20 cellular contexts compared by ENCODE assay signal in genomic region chr3:71039332-71039731, GRCh38.
DNase-seq lines count a peak whose midpoint lies in the region; ATAC-seq and TF ChIP-seq lines count a peak whose summit lies in the region.
"Had no signal": no experiment of that assay in that cellular context is flagged by ENCODE, and none has a peak within 500 bp of the region (broad histone marks: within the 10 kb centered on the region; RNA-seq: fewer than 3 reads in every experiment).

No MANE protein-coding gene starts in this region.

- H3K9ac ChIP-seq in neural cell (ENCODE audit: low read length) (no peak overlapping the region), PC-3 (ENCODE audit: low read length) (no peak overlapping the region)

- H3K79me2 ChIP-seq in neural cell (replicated peaks; ENCODE audit: insufficient read depth, low read length) (no peaks in the 10 kb centered on the region), PC-3 (ENCODE audit: low read length) (peaks cover 6% of the 10 kb centered on the region; the same call in 1 of the 2 replicates)

- H3K4me1 ChIP-seq in PC-3 (ENCODE audit: insufficient read depth, low read length), result peaks cover 20% of the 10 kb centered on the region
- H3K4me1 ChIP-seq: uterus had no signal

- H3K27ac ChIP-seq in neural cell (ENCODE audit: low read length) (no peak overlapping the region), PC-3 (ENCODE audit: low read length) (no peak overlapping the region)
- H3K27ac ChIP-seq: coronary artery, epithelial cell of prostate, lower lobe of right lung, RWPE1, uterus had no signal

- H3K9me2 ChIP-seq in neural cell (ENCODE audit: insufficient read depth, low read length), result no peaks in the 10 kb centered on the region
- H3K9me2 ChIP-seq in PC-3 (replicated peaks; ENCODE audit: low read length), result no peaks in the 10 kb centered on the region

- POLR2A ChIA-PET in PC-3 (lab: Charles Lee; ENCODE audit: unreplicated experiment), result interaction anchor here (0.6 kb wide), 1 partner anchor 530 kb away, joined by 3 read pairs; no protein-coding TSS in a partner anchor

- H2AFZ ChIP-seq in neural cell (ENCODE audit: low read depth, low read length) (no peak overlapping the region), PC-3 (ENCODE audit: low read length) (no peak overlapping the region)

- H3K9me3 Mint-ChIP-seq in activated CD8-positive, alpha-beta memory T cell treated with anti-CD3 and anti-CD28 coated beads, Interleukin-2, amount 10 ng/mL, durations not matched to agents 7 days and 5 days (ENCODE audit: low read depth), result no peaks in the 10 kb centered on the region
- no peaks in the 10 kb centered on the region for H3K9me3 Mint-ChIP-seq in activated naive CD8-positive, alpha-beta T cell treated with anti-CD3 and anti-CD28 coated beads, Interleukin-2, amount 50 U/mL, for 24 hours
- H3K9me3 Mint-ChIP-seq: nephron had no signal

- H4K20me1 ChIP-seq in neural cell (ENCODE audit: insufficient read depth), result no peaks in the 10 kb centered on the region
- no peaks in the 10 kb centered on the region for H4K20me1 ChIP-seq in PC-3 (ENCODE audit: low read length)

- TF ChIP-seq EP300 in neural cell (conservative IDR thresholded peaks at IDR 0.05; ENCODE audit: poor library complexity, severe bottlenecking), result no peak

- no peak for TF ChIP-seq CTCF in neural cell (IDR thresholded peaks at IDR 0.05; ENCODE audit: poor library complexity, severe bottlenecking)
- TF ChIP-seq CTCF in PC-3 (conservative IDR thresholded peaks at IDR 0.05; ENCODE audit: low read depth, low read length), result no peak

- peak; percentile 82 for ATAC-seq in activated CD8-positive, alpha-beta memory T cell treated with anti-CD3 and anti-CD28 coated beads, Interleukin-2, amount 10 ng/mL, durations not matched to agents 7 days and 5 days
- ATAC-seq in activated naive CD8-positive, alpha-beta T cell treated with anti-CD3 and anti-CD28 coated beads, Interleukin-2, amount 50 U/mL, for 24 hours, result no peak
- ATAC-seq in GM19324 (IDR thresholded peaks at IDR 0.05; ENCODE audit: low FRiP score, unreplicated experiment), result no peak
- ATAC-seq in PC-3, result no peak
- ATAC-seq: lower lobe of right lung had no signal

- intact Hi-C loops in PC-3 (cut with micrococcal nuclease), result loop anchor here (5.0 kb wide), 1 partner anchor 493 kb away; no protein-coding TSS in a partner anchor

- peaks cover 27% of the 10 kb centered on the region for H3K4me1 Mint-ChIP-seq in activated CD8-positive, alpha-beta memory T cell treated with anti-CD3 and anti-CD28 coated beads, Interleukin-2, amount 10 ng/mL, durations not matched to agents 7 days and 5 days
- peaks cover 91% of the 10 kb centered on the region for H3K4me1 Mint-ChIP-seq in activated naive CD8-positive, alpha-beta T cell treated with anti-CD3 and anti-CD28 coated beads, Interleukin-2, amount 50 U/mL, for 24 hours

- no peak overlapping the region for H3K4me3 ChIP-seq in neural cell (ENCODE audit: low read length)
- no peak overlapping the region for H3K4me3 ChIP-seq in PC-3 (ENCODE audit: low read length)
- H3K4me3 ChIP-seq: coronary artery, lower lobe of right lung, uterus had no signal

- H3K9me3 ChIP-seq in neural cell (ENCODE audit: low read length), result no peaks in the 10 kb centered on the region
- H3K9me3 ChIP-seq in PC-3 (ENCODE audit: low read length), result no peaks in the 10 kb centered on the region
- H3K9me3 ChIP-seq: lower lobe of right lung, uterus had no signal

- BruUV-seq in PC-3 (replicated peaks; lab: Mats Ljungman, UMichigan), result no TSS peak

- H3K4me2 ChIP-seq in neural cell (ENCODE audit: low read length) (no peak overlapping the region), PC-3 (ENCODE audit: low read length) (no peak overlapping the region)

- CTCF ChIA-PET in activated CD8-positive, alpha-beta memory T cell treated with anti-CD3 and anti-CD28 coated beads, Interleukin-2, amount 10 ng/mL, durations not matched to agents 7 days and 5 days (lab: Charles Lee), result no interaction called here
- CTCF ChIA-PET in PC-3 (lab: Charles Lee), result no interaction called here

- no peak for TF ChIP-seq RAD21 in neural cell (conservative IDR thresholded peaks at IDR 0.05)

- peak; percentile 51 for DNase-seq in activated CD8-positive, alpha-beta memory T cell treated with anti-CD3 and anti-CD28 coated beads, Interleukin-2, amount 10 ng/mL, durations not matched to agents 7 days and 5 days
- DNase-seq in activated CD8-positive, alpha-beta memory T cell treated with anti-CD3 and anti-CD28 coated beads, Interleukin-2, amount 50 U/mL, for 48 hours, result no peak
- DNase-seq in RPMI8226 (peak; percentile 11), PC-3 (no peak)
- no peak for DNase-seq in activated naive CD8-positive, alpha-beta T cell treated with anti-CD3 and anti-CD28 coated beads, Interleukin-2, amount 50 U/mL, for 24 hours
- no peak for DNase-seq in NK-92 treated with Interleukin-12 subunit alpha and Interleukin-12 subunit beta, amount 100 ng/mL, for 24 hours (lab: John Stamatoyannopoulos, UW)
- DNase-seq: activated CD4-positive, CD25-positive, alpha-beta regulatory T cell; EL; KG1; lower lobe of right lung; NCI-H1105 treated with DMSO at 0.1 percent for 48 hours; NCI-H2171 treated with DMSO at 0.1 percent for 48 hours; stimulated activated CD4-positive, alpha-beta T cell treated with anti-CD3 and anti-CD28 coated beads, Interleukin-12 subunit alpha, Interleukin-12 subunit beta, amount 100 ng/mL, for 4 hours; uterus had no signal

- H3K27me3 ChIP-seq in neural cell (ENCODE audit: insufficient read depth, low read depth, low read length) (no peaks in the 10 kb centered on the region), PC-3 (ENCODE audit: low read length) (no peaks in the 10 kb centered on the region)
- H3K27me3 ChIP-seq: uterus had no signal

- H3K27me3 Mint-ChIP-seq in activated CD8-positive, alpha-beta memory T cell treated with anti-CD3 and anti-CD28 coated beads, Interleukin-2, amount 10 ng/mL, durations not matched to agents 7 days and 5 days, result no peaks in the 10 kb centered on the region
- H3K27me3 Mint-ChIP-seq in activated naive CD8-positive, alpha-beta T cell treated with anti-CD3 and anti-CD28 coated beads, Interleukin-2, amount 50 U/mL, for 24 hours, result no peaks in the 10 kb centered on the region

- H3K36me3 ChIP-seq in neural cell (ENCODE audit: insufficient read depth, low read length) (no peaks in the 10 kb centered on the region), PC-3 (ENCODE audit: low read depth, low read length) (peaks cover 29% of the 10 kb centered on the region)
- H3K36me3 ChIP-seq: uterus had no signal

- H3F3A ChIP-seq in neural cell (ENCODE audit: insufficient read depth, low read length, poor library complexity, severe bottlenecking) (no peaks in the 10 kb centered on the region), PC-3 (ENCODE audit: low read length, unreplicated experiment) (no peaks in the 10 kb centered on the region)

- peak overlapping the region; percentile 0 for H3K4me3 Mint-ChIP-seq in activated CD8-positive, alpha-beta memory T cell treated with anti-CD3 and anti-CD28 coated beads, Interleukin-2, amount 10 ng/mL, durations not matched to agents 7 days and 5 days
- no peak overlapping the region for H3K4me3 Mint-ChIP-seq in activated naive CD8-positive, alpha-beta T cell treated with anti-CD3 and anti-CD28 coated beads, Interleukin-2, amount 50 U/mL, for 24 hours
- H3K4me3 Mint-ChIP-seq: nephron had no signal

- H3K36me3 Mint-ChIP-seq in activated CD8-positive, alpha-beta memory T cell treated with anti-CD3 and anti-CD28 coated beads, Interleukin-2, amount 10 ng/mL, durations not matched to agents 7 days and 5 days, result peaks cover 46% of the 10 kb centered on the region
- H3K36me3 Mint-ChIP-seq in activated naive CD8-positive, alpha-beta T cell treated with anti-CD3 and anti-CD28 coated beads, Interleukin-2, amount 50 U/mL, for 24 hours (ENCODE audit: low read depth), result peaks cover 87% of the 10 kb centered on the region

- H3K27ac Mint-ChIP-seq in activated CD8-positive, alpha-beta memory T cell treated with anti-CD3 and anti-CD28 coated beads, Interleukin-2, amount 10 ng/mL, durations not matched to agents 7 days and 5 days, result peak overlapping the region; percentile 37
- H3K27ac Mint-ChIP-seq in activated naive CD8-positive, alpha-beta T cell treated with anti-CD3 and anti-CD28 coated beads, Interleukin-2, amount 50 U/mL, for 24 hours, result peak overlapping the region; percentile 47
- H3K27ac Mint-ChIP-seq: nephron had no signal

TF ChIP-seq in neural cell, 6 proteins besides CTCF, POLR2A, EP300 and RAD21:
- no peak for TF ChIP-seq MXI1 (conservative IDR thresholded peaks at IDR 0.05; ENCODE audit: poor library complexity, severe bottlenecking)
- no peak for TF ChIP-seq TAF1 (IDR thresholded peaks at IDR 0.05; ENCODE audit: low read depth)
- peak; percentile 41 for TF ChIP-seq POLR2AphosphoS5 (IDR thresholded peaks at IDR 0.05)

Comparison
In these comparisons a context has a peak if more than half of its experiments do, and no peak if none do; other contexts are left out.
1. DNase-seq: peak in activated CD8-positive, alpha-beta memory T cell treated with anti-CD3 and anti-CD28 coated beads, Interleukin-2, amount 10 ng/mL, durations not matched to agents 7 days and 5 days (single experiment) and RPMI8226 (single experiment); none in activated CD8-positive, alpha-beta memory T cell treated with anti-CD3 and anti-CD28 coated beads, Interleukin-2, amount 50 U/mL, for 48 hours (single experiment), activated naive CD8-positive, alpha-beta T cell treated with anti-CD3 and anti-CD28 coated beads, Interleukin-2, amount 50 U/mL, for 24 hours (single experiment), PC-3 (single experiment) and NK-92 treated with Interleukin-12 subunit alpha and Interleukin-12 subunit beta, amount 100 ng/mL, for 24 hours (single experiment).